8 cellular contexts compared by ENCODE assay signal in the genomic region with DNA sequence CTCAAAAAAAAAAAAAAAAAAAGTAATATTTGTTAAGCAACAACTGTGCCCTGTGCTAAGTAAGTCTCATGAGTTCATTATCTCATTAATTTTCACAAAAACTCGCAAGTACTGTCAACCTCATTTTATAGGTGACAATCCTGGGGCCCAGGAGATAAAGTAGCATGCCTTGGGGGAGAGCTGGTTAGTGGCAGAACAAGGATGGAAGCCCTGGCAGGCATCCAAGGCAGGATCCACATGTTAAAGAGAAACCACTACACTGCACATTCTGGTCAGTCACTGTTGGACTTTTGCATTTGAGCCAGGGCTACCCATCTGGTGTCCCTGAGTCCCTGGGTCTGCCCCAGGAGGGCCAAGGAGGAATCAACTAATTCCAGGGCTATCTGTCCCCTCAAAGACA. TPM values are rescaled to one million over a fixed set of nuclear protein-coding genes. Genes with fewer than 3 reads are reported as not detected.
DNase-seq lines count a peak whose midpoint lies in the region; ATAC-seq lines count a peak whose summit lies in the region.

No MANE protein-coding gene starts in this region.

- no peaks in the 10 kb centered on the region for H3K9me3 Mint-ChIP-seq in activated naive CD8-positive, alpha-beta T cell (ENCODE audit: low read depth)

- H3K27ac Mint-ChIP-seq in activated naive CD8-positive, alpha-beta T cell = peak overlapping the region; percentile 68

- H3K4me1 Mint-ChIP-seq in activated naive CD8-positive, alpha-beta T cell (ENCODE audit: low read depth) = peaks cover 81% of the 10 kb centered on the region

- peaks cover 5% of the 10 kb centered on the region for H3K36me3 Mint-ChIP-seq in activated naive CD8-positive, alpha-beta T cell

- ATAC-seq in left lobe of liver = peak; percentile 21
- ATAC-seq in HG03039 (IDR thresholded peaks at IDR 0.05; ENCODE audit: unreplicated experiment) = no peak
- no peak for ATAC-seq in GM21526 (IDR thresholded peaks at IDR 0.05; ENCODE audit: low FRiP score, unreplicated experiment)
- ATAC-seq in HG03469 (IDR thresholded peaks at IDR 0.05; ENCODE audit: unreplicated experiment) = no peak

- H3K4me3 Mint-ChIP-seq in activated naive CD8-positive, alpha-beta T cell = peak overlapping the region; percentile 35

- DNase-seq in Ammon's horn (ENCODE audit: low spot score) (peak; percentile 60), HCEC 1CT (peak; percentile 12), left lobe of liver (ENCODE audit: low spot score) (no peak), Kasumi-1 (lab: John Stamatoyannopoulos, UW) (no peak)

- H3K27me3 Mint-ChIP-seq in activated naive CD8-positive, alpha-beta T cell = no peaks in the 10 kb centered on the region

RNA-seq across cellular contexts. Expression of a gene that starts 54.6 kb away (rescaled TPM):
- total RNA-seq in left lobe of liver = 60.6 TPM

Comparison
In these comparisons a context has a peak if more than half of its experiments do, and no peak if none do; other contexts are left out.
1. DNase-seq: peak in Ammon's horn (single experiment) and HCEC 1CT (single experiment); none in left lobe of liver (single experiment) and Kasumi-1 (0 of 2).